Comparison of ENCODE assay signal across 10 cellular contexts in the genomic region with DNA sequence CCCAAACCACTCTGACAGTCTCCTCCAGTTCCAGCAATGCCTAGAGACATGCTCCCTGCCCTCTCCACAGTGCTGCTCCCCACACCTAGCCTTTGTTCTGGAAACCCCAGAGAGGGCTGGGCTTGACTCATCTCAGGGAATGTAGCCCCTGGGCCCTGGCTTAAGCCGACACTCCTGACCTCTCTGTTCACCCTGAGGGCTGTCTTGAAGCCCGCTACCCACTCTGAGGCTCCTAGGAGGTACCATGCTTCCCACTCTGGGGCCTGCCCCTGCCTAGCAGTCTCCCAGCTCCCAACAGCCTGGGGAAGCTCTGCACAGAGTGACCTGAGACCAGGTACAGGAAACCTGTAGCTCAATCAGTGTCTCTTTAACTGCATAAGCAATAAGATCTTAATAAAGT. TPM values are rescaled to one million over a fixed set of nuclear protein-coding genes. Genes with fewer than 3 reads are reported as not detected.
DNase-seq lines count a peak whose midpoint lies in the region; ATAC-seq and TF ChIP-seq lines count a peak whose summit lies in the region.
"Had no signal": no experiment of that assay in that cellular context is flagged by ENCODE, and none has a peak within 500 bp of the region (broad histone marks: within the 10 kb centered on the region; RNA-seq: fewer than 3 reads in every experiment).

No MANE protein-coding gene starts in this region.

- H3K4me1 Mint-ChIP-seq in IgD-negative memory B cell: peaks cover 20 to 34% (median 26%) of the 10 kb centered on the region in 3 donors
- peaks cover 57% of the 10 kb centered on the region for H3K4me1 Mint-ChIP-seq in central memory CD8-positive, alpha-beta T cell

- DNase-seq in central memory CD8-positive, alpha-beta T cell (ENCODE audit: low spot score in 2 of 2): no peak
- DNase-seq in osteoblast (ENCODE audit: insufficient read length, low spot score, missing footprints) (peak; percentile 19), SW 1271 (lab: John Stamatoyannopoulos, UW) (no peak), NCI-H748 treated with DMSO at 0.1 percent for 48 hours (lab: John Stamatoyannopoulos, UW) (no peak), COLO829 (ENCODE audit: low spot score) (no peak), NCI-H82 (lab: John Stamatoyannopoulos, UW) (no peak)
- DNase-seq: NCI-H2171, SIG-M5 had no signal

- no peak overlapping the region for H3K4me3 ChIP-seq in ACC112 (ENCODE audit: low read depth, low read length)
- H3K4me3 ChIP-seq in osteoblast (ENCODE audit: insufficient read depth, low read length): no peak overlapping the region

- no peaks in the 10 kb centered on the region for H3K9me3 ChIP-seq in osteoblast (ENCODE audit: low read depth, low read length)

- H3K4me3 Mint-ChIP-seq in IgD-negative memory B cell: peak overlapping the region in 2 of 4 donors; percentile 69 to 88
- peak overlapping the region; percentile 64 for H3K4me3 Mint-ChIP-seq in central memory CD8-positive, alpha-beta T cell

- H3K36me3 ChIP-seq in ACC112 (ENCODE audit: insufficient read depth, low read length): no peaks in the 10 kb centered on the region
- H3K36me3 ChIP-seq in osteoblast (ENCODE audit: insufficient read depth, low read length): peaks cover 27% of the 10 kb centered on the region

- H2AFZ ChIP-seq in ACC112 (ENCODE audit: low read length, unreplicated experiment) (no peak overlapping the region), osteoblast (ENCODE audit: low read length) (no peak overlapping the region)

- H3K4me2 ChIP-seq in osteoblast (ENCODE audit: insufficient read depth, low read length): no peak overlapping the region

- H3K27ac ChIP-seq in ACC112 (ENCODE audit: low read depth, low read length): peak overlapping the region; percentile 57; the same call in 1 of the 2 replicates
- H3K27ac ChIP-seq in osteoblast (ENCODE audit: low read depth, low read length): no peak overlapping the region

- peaks cover 18% of the 10 kb centered on the region for H3K4me1 ChIP-seq in ACC112 (ENCODE audit: control insufficient read depth, insufficient read depth, low read length, unreplicated experiment)
- H3K4me1 ChIP-seq in osteoblast (ENCODE audit: insufficient read depth, low read length): peaks cover 14% of the 10 kb centered on the region

- peak overlapping the region; percentile 95 to 98 (median 97) for H3K27ac Mint-ChIP-seq in IgD-negative memory B cell
- peak overlapping the region; percentile 94 for H3K27ac Mint-ChIP-seq in central memory CD8-positive, alpha-beta T cell (ENCODE audit: low read depth)

- no peaks in the 10 kb centered on the region for H3K9me3 Mint-ChIP-seq in IgD-negative memory B cell
- no peaks in the 10 kb centered on the region for H3K9me3 Mint-ChIP-seq in central memory CD8-positive, alpha-beta T cell

- H3K27me3 Mint-ChIP-seq in IgD-negative memory B cell: no peaks in the 10 kb centered on the region
- no peaks in the 10 kb centered on the region for H3K27me3 Mint-ChIP-seq in central memory CD8-positive, alpha-beta T cell

- H3K27me3 ChIP-seq in ACC112 (ENCODE audit: insufficient read depth, low read length) (no peaks in the 10 kb centered on the region), osteoblast (ENCODE audit: insufficient read depth, low read length) (no peaks in the 10 kb centered on the region)

- ATAC-seq in central memory CD8-positive, alpha-beta T cell (replicated peaks; ENCODE audit: extremely low read depth, poor library complexity, severe bottlenecking): no peak

- peaks cover 16% of the 10 kb centered on the region for H3K36me3 Mint-ChIP-seq in IgD-negative memory B cell
- peaks cover 11% of the 10 kb centered on the region for H3K36me3 Mint-ChIP-seq in central memory CD8-positive, alpha-beta T cell (ENCODE audit: insufficient read depth)

- TF ChIP-seq CTCF in osteoblast (IDR thresholded peaks at IDR 0.05; ENCODE audit: extremely low read depth, low read depth, low read length): no peak

- H3K79me2 ChIP-seq in ACC112 (ENCODE audit: control insufficient read depth, insufficient read depth, low read length, unreplicated experiment) (peaks cover 35% of the 10 kb centered on the region), osteoblast (ENCODE audit: insufficient read depth, low read length) (peaks cover 43% of the 10 kb centered on the region)

- H4K20me1 ChIP-seq in osteoblast (ENCODE audit: insufficient read depth, low read length): no peaks in the 10 kb centered on the region

RNA-seq across cellular contexts. Expression of gene SLC35A4, which starts 4.0 kb away (rescaled TPM):
- polyA plus RNA-seq in IgD-negative memory B cell: 79.8 TPM
- 17.4 and 20.6 TPM in 2 replicates for total RNA-seq in osteoblast

RNA-seq across cellular contexts. Expression of gene APBB3, which starts 4.3 kb away (rescaled TPM):
- polyA plus RNA-seq in IgD-negative memory B cell: 4.4 TPM
- 19.7 and 24.2 TPM in 2 replicates for total RNA-seq in osteoblast

RNA-seq across cellular contexts. Expression of gene SRA1, which starts 11.4 kb away (rescaled TPM):
- polyA plus RNA-seq in IgD-negative memory B cell: 31.8 TPM
- total RNA-seq in osteoblast: 28.2 and 35.7 TPM in 2 replicates

RNA-seq across cellular contexts. Expression of gene EIF4EBP3, which starts 21.2 kb away (rescaled TPM):
- 32.9 TPM for polyA plus RNA-seq in IgD-negative memory B cell
- 3.8 and 4.7 TPM in 2 replicates for total RNA-seq in osteoblast
